ENCODE assay signal across 14 cellular contexts in the genomic region with DNA sequence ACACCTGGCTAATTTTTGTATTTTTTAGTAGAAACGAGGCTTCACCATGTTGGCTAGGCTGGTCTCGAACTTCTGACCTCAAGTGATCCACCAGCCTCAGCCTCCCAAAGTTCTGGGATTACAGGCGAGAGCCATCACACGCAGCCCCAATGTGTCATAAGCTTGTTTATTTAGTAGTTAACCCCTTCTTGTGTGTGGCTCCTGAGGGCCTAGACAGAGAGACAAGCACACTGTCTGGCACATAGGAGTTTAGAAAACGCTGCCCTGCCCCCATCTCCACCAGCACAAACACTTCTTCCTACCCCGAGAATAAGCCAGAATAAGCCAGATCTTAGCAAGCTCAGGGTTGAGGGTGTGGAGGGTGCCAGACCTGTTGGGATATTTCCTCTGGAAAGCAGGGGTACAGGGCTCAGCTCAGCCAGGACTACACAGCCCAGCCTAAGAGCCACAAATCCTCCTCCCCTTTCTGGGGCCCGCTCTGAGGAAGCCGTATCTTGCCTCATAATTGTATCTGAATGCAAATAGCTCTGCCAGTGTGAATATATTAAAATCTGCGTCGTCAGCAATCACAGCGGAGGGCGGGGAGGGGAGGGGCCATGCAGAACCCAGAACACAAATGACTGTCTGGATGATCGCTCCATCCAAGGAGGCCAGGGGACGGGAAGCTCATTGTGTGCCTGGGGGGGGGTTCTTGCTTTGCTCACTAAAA.
DNase-seq lines count a peak whose midpoint lies in the region; ATAC-seq, FAIRE-seq and TF ChIP-seq lines count a peak whose summit lies in the region.
"Had no signal": no experiment of that assay in that cellular context is flagged by ENCODE, and none has a peak within 500 bp of the region (broad histone marks: within the 10 kb centered on the region; RNA-seq: fewer than 3 reads in every experiment).

No MANE protein-coding gene starts in this region.

- CTCF ChIA-PET in A673 (lab: Charles Lee) (no interaction called here), HEK293T (lab: Yijun Ruan, JAX) (interaction anchor here (0.6 kb wide), 1 partner anchor 10 kb away, joined by 3 read pairs; no protein-coding TSS in a partner anchor), K562 (lab: Yijun Ruan, JAX; ENCODE audit: low intra/inter-chr PET ratio) (no interaction called here)

- H3K27me3 ChIP-seq in A673 (replicated peaks; ENCODE audit: insufficient read depth, low read depth, low read length, poor library complexity) (no peaks in the 10 kb centered on the region), K562 (ENCODE audit: control insufficient read depth in 2 of 2, insufficient read depth in 2 of 2, low read length in 2 of 2) (peaks cover 0 to 10% of the 10 kb centered on the region in 2 experiments; a peak in 1 of 5 replicates), brain microvascular endothelial cell (replicated peaks) (no peaks in the 10 kb centered on the region), upper lobe of right lung (no peaks in the 10 kb centered on the region), tibial artery (no peaks in the 10 kb centered on the region)
- H3K27me3 ChIP-seq: esophagus muscularis mucosa, sigmoid colon had no signal

- POLR2A ChIA-PET in A673 (lab: Charles Lee; ENCODE audit: low non-redundant PET) (interaction anchor here (0.6 kb wide), 1 partner anchor 210 kb away, joined by 10 read pairs; no protein-coding TSS in a partner anchor), HEK293T (lab: Yijun Ruan, JAX) (no interaction called here), K562 (lab: Yijun Ruan, JAX) (no interaction called here)

- BruUV-seq in A673 (replicated peaks; lab: Mats Ljungman, UMichigan), result no TSS peak
- no TSS peak for BruUV-seq in K562 (replicated peaks; lab: Mats Ljungman, UMichigan)

- H3K9me3 ChIP-seq in A673 (ENCODE audit: low read depth, low read length, poor library complexity, severe bottlenecking), result peaks cover 3% of the 10 kb centered on the region
- 0 out of 2 replicates have a peak, but pooled peaks cover 1% of the 10 kb centered on the region for H3K9me3 ChIP-seq in K562 (replicated peaks; ENCODE audit: control insufficient read depth, insufficient read depth, low read depth, low read length)
- H3K9me3 ChIP-seq in upper lobe of right lung, result no peaks in the 10 kb centered on the region
- H3K9me3 ChIP-seq in tibial artery, result no peaks in the 10 kb centered on the region
- H3K9me3 ChIP-seq: lower lobe of right lung had no signal

- TF ChIP-seq EP300 in K562 (IDR thresholded peaks at IDR 0.05; ENCODE audit: low read length), result no peak

- peaks cover 15% of the 10 kb centered on the region for H3K4me1 ChIP-seq in A673 (ENCODE audit: insufficient read depth, low read length, poor library complexity, severe bottlenecking)
- H3K4me1 ChIP-seq in K562 (replicated peaks in 1 of 2; ENCODE audit: control insufficient read depth in 2 of 2, insufficient read depth in 2 of 2, low read length in 2 of 2), result no peaks in the 10 kb centered on the region
- no peaks in the 10 kb centered on the region for H3K4me1 ChIP-seq in upper lobe of right lung
- H3K4me1 ChIP-seq in tibial artery, result no peaks in the 10 kb centered on the region
- H3K4me1 ChIP-seq: lower lobe of right lung had no signal

- no peak for FAIRE-seq in K562 (lab: Jason Lieb, UNC)
- FAIRE-seq in RCC 7860 (lab: Jason Lieb, UNC), result no peak

- no peak for TF ChIP-seq POLR2A in K562 (conservative IDR thresholded peaks at IDR 0.05)

- no peak overlapping the region for H2AFZ ChIP-seq in K562 (ENCODE audit: low read depth, low read length)

- ATAC-seq in K562, result no peak
- no peak for ATAC-seq in upper lobe of right lung

- TF ChIP-seq RAD21 in K562 (CRISPR knock-in tag; conservative IDR thresholded peaks at IDR 0.05 in 1 of 2, IDR thresholded peaks at IDR 0.05 in 1 of 2), result no peak

- intact Hi-C loops in A673 (cut with micrococcal nuclease; ENCODE audit: unreplicated experiment) (loop anchor here (10.0 kb wide), 1 partner anchor 251 kb away; the partner anchor contains the start of gene MN1), K562 (cut with micrococcal nuclease) (no loop called here), upper lobe of right lung (cut with DNase I) (no loop called here), tibial artery (cut with DNase I; ENCODE audit: low total_unique reads) (no loop called here)

- no peak overlapping the region for H3K4me2 ChIP-seq in K562 (ENCODE audit: insufficient read depth, low read length)

- H3K36me3 ChIP-seq in A673 (ENCODE audit: insufficient read depth, low read length, poor library complexity, severe bottlenecking), result no peaks in the 10 kb centered on the region
- H3K36me3 ChIP-seq in K562 (ENCODE audit: control insufficient read depth, insufficient read depth, low read length), result no peaks in the 10 kb centered on the region
- no peaks in the 10 kb centered on the region for H3K36me3 ChIP-seq in brain microvascular endothelial cell (replicated peaks)
- no peaks in the 10 kb centered on the region for H3K36me3 ChIP-seq in upper lobe of right lung
- H3K36me3 ChIP-seq in tibial artery, result no peaks in the 10 kb centered on the region
- H3K36me3 ChIP-seq: esophagus muscularis mucosa, lower lobe of right lung, sigmoid colon had no signal

- peak overlapping the region; percentile 68 for H3K27ac ChIP-seq in A673 (ENCODE audit: low read depth, low read length, poor library complexity, severe bottlenecking)
- H3K27ac ChIP-seq in K562 (ENCODE audit: extremely low read depth, low read depth, low read length), result no peak overlapping the region
- no peak overlapping the region for H3K27ac ChIP-seq in brain microvascular endothelial cell
- H3K27ac ChIP-seq in upper lobe of right lung, result no peak overlapping the region
- no peak overlapping the region for H3K27ac ChIP-seq in tibial artery
- H3K27ac ChIP-seq: esophagus muscularis mucosa, lower lobe of right lung, sigmoid colon had no signal

- DNase-seq in A673 (ENCODE audit: low spot score) (peak; percentile 94), HEK293T (ENCODE audit: extremely low spot score) (peak; percentile 40), K562 (ENCODE audit: extremely low read depth in 1 of 4, low spot score in 3 of 4) (no peak), left kidney (ENCODE audit: low read depth, low spot score) (peak; percentile 65), brain microvascular endothelial cell (no peak), RCC 7860 (ENCODE audit: low spot score) (no peak), upper lobe of right lung (no peak), tibial artery (no peak)
- DNase-seq: C1 segment of cervical spinal cord, lower lobe of right lung, NCI-H1092 treated with DMSO at 0.1 percent for 48 hours, sigmoid colon, T1000 had no signal

- no peaks in the 10 kb centered on the region for H3K9me1 ChIP-seq in K562 (ENCODE audit: control insufficient read depth, insufficient read depth, low read length)

- TF ChIP-seq CTCF in A673 (conservative IDR thresholded peaks at IDR 0.05; ENCODE audit: low read depth, low read length) (no peak), K562 (IDR thresholded peaks at IDR 0.05 in 2 of 3, conservative IDR thresholded peaks at IDR 0.05 in 1 of 3; ENCODE audit: insufficient read depth in 2 of 3, low read depth in 1 of 3, low read length in 3 of 3) (no peak), brain microvascular endothelial cell (IDR thresholded peaks at IDR 0.05; ENCODE audit: low read depth, low read length, missing control alignments) (no peak), upper lobe of right lung (IDR thresholded peaks at IDR 0.05) (no peak), tibial artery (IDR thresholded peaks at IDR 0.05) (no peak)

- no peaks in the 10 kb centered on the region for H3K79me2 ChIP-seq in K562 (ENCODE audit: control insufficient read depth, insufficient read depth, low read length)

- WGBS in K562 (ENCODE audit: insufficient coverage, low coverage, missing lambda C conversion rate), result 0% methylated on average over 8 of the region's 14 CpGs

- in situ Hi-C loops in K562 (cut with MboI), result no loop called here
- in situ Hi-C loops in brain microvascular endothelial cell (cut with HindIII; ENCODE audit: low pct_ligation_motif_present, low sequenced_read_pairs), result no loop called here

- no peak overlapping the region for H3K4me3 ChIP-seq in A673 (ENCODE audit: low read depth, low read length, poor library complexity, severe bottlenecking)
- no peak overlapping the region for H3K4me3 ChIP-seq in K562
- no peak overlapping the region for H3K4me3 ChIP-seq in brain microvascular endothelial cell (ENCODE audit: low read depth, low read length)
- H3K4me3 ChIP-seq in upper lobe of right lung, result no peak overlapping the region
- H3K4me3 ChIP-seq in tibial artery, result no peak overlapping the region
- H3K4me3 ChIP-seq: esophagus muscularis mucosa, lower lobe of right lung, sigmoid colon had no signal

- no peak overlapping the region for H3K9ac ChIP-seq in K562 (ENCODE audit: insufficient read depth in 1 of 2, low read depth in 2 of 2, low read length in 2 of 2)

- H4K20me1 ChIP-seq in K562 (replicated peaks; ENCODE audit: control insufficient read depth, insufficient read depth, low read length), result 0 out of 2 replicates have a peak, but pooled peaks cover 6% of the 10 kb centered on the region

TF ChIP-seq in HEK293T, 16 proteins besides CTCF, POLR2A, EP300 and RAD21 (continues in another document):
- no peak for TF ChIP-seq FOXK2 (IDR thresholded peaks at IDR 0.05)
- TF ChIP-seq TARDBP (IDR thresholded peaks at IDR 0.05), result no peak
- TF ChIP-seq SUZ12 (IDR thresholded peaks at IDR 0.05), result no peak
- TF ChIP-seq CTBP1 (IDR thresholded peaks at IDR 0.05; ENCODE audit: borderline replicate concordance), result no peak
- no peak for TF ChIP-seq BHLHE40 (IDR thresholded peaks at IDR 0.05; ENCODE audit: borderline replicate concordance)
- TF ChIP-seq HDGF (IDR thresholded peaks at IDR 0.05; ENCODE audit: borderline replicate concordance), result no peak
- no peak for TF ChIP-seq SP1 (IDR thresholded peaks at IDR 0.05)
- no peak for TF ChIP-seq L3MBTL2 (conservative IDR thresholded peaks at IDR 0.05)
- no peak for TF ChIP-seq FOXA1 (IDR thresholded peaks at IDR 0.05)
- no peak for TF ChIP-seq ELF4 (IDR thresholded peaks at IDR 0.05)
- TF ChIP-seq ARNT (IDR thresholded peaks at IDR 0.05), result no peak
- TF ChIP-seq FOXM1 (IDR thresholded peaks at IDR 0.05; ENCODE audit: borderline replicate concordance), result no peak

TF ChIP-seq in K562, 482 proteins besides CTCF, POLR2A, EP300 and RAD21 (continues in another document):
- TF ChIP-seq SP1 (CRISPR knock-in tag; IDR thresholded peaks at IDR 0.05) (no peak), NCOA2 (IDR thresholded peaks at IDR 0.05; ENCODE audit: partially characterized antibody in 2 of 2) (no peak), ZNF134 (CRISPR knock-in tag; conservative IDR thresholded peaks at IDR 0.05) (no peak), ZNF41 (CRISPR knock-in tag; conservative IDR thresholded peaks at IDR 0.05) (no peak), MAFG (tag; conservative IDR thresholded peaks at IDR 0.05) (peak; percentile 76), MAFK (IDR thresholded peaks at IDR 0.05; ENCODE audit: low read length) (peak; percentile 54; the same call in 1 of the 2 replicates)

Comparison
In these comparisons a context has a peak if more than half of its experiments do, and no peak if none do; other contexts are left out.
1. DNase-seq: peak in A673 (single experiment), HEK293T (single experiment) and left kidney (single experiment); none in K562 (0 of 4), brain microvascular endothelial cell (single experiment), RCC 7860 (single experiment), upper lobe of right lung (single experiment) and tibial artery (0 of 2).